20 cellular contexts compared by ENCODE assay signal in genomic region chr12:94284046-94284445, GRCh38.
"Had no signal": no experiment of that assay in that cellular context is flagged by ENCODE, and none has a peak within 500 bp of the region (broad histone marks: within the 10 kb centered on the region; RNA-seq: fewer than 3 reads in every experiment).

No MANE protein-coding gene starts in this region.

- H3K36me3 Mint-ChIP-seq: natural killer cell had no signal

- ATAC-seq: left lobe of liver; mucosa of descending colon; natural killer cell; stimulated activated effector memory CD8-positive, alpha-beta T cell treated with anti-CD3 and anti-CD28 coated beads, Interleukin-12 subunit alpha, Interleukin-12 subunit beta, amount 100 ng/mL, for 72 hours; upper lobe of right lung had no signal

- H3K9me3 Mint-ChIP-seq: endodermal cell; natural killer cell; neural progenitor cell; stimulated activated effector memory CD8-positive, alpha-beta T cell treated with anti-CD3 and anti-CD28 coated beads, Interleukin-12 subunit alpha, Interleukin-12 subunit beta, amount 100 ng/mL, for 72 hours; stimulated activated naive CD8-positive, alpha-beta T cell treated with anti-CD3 and anti-CD28 coated beads, Interleukin-15, Interleukin-2, amounts not matched to agents 100 ng/mL and 50 ng/mL, for 24 hours had no signal

- H3K27ac Mint-ChIP-seq: endodermal cell; stimulated activated naive CD8-positive, alpha-beta T cell treated with anti-CD3 and anti-CD28 coated beads, Interleukin-15, Interleukin-2, amounts not matched to agents 100 ng/mL and 50 ng/mL, for 24 hours had no signal

- H3K27me3 Mint-ChIP-seq: stimulated activated naive CD8-positive, alpha-beta T cell treated with anti-CD3 and anti-CD28 coated beads, Interleukin-15, Interleukin-2, amounts not matched to agents 100 ng/mL and 50 ng/mL, for 24 hours had no signal

- DNase-seq: colonic mucosa; dermis blood vessel endothelial cell; erythroblast; foreskin melanocyte; head of caudate nucleus; kidney glomerular epithelial cell; mucosa of descending colon; natural killer cell; nucleus accumbens; ovary; small intestine; stimulated activated CD4-positive, alpha-beta T cell treated with anti-CD3 and anti-CD28 coated beads, Interleukin-12 subunit alpha, Interleukin-12 subunit beta, amount 100 ng/mL, for 4 hours; stimulated activated CD4-positive, alpha-beta T cell treated with anti-CD3 and anti-CD28 coated beads, Interleukin-2, amount 100 ng/mL, for 48 hours; testis; upper lobe of right lung had no signal

- H3K4me3 Mint-ChIP-seq: endodermal cell; natural killer cell; neural progenitor cell; stimulated activated naive CD8-positive, alpha-beta T cell treated with anti-CD3 and anti-CD28 coated beads, Interleukin-15, Interleukin-2, amounts not matched to agents 100 ng/mL and 50 ng/mL, for 24 hours had no signal
